Comparison of ENCODE assay signal across 1 cellular context in the genomic region with DNA sequence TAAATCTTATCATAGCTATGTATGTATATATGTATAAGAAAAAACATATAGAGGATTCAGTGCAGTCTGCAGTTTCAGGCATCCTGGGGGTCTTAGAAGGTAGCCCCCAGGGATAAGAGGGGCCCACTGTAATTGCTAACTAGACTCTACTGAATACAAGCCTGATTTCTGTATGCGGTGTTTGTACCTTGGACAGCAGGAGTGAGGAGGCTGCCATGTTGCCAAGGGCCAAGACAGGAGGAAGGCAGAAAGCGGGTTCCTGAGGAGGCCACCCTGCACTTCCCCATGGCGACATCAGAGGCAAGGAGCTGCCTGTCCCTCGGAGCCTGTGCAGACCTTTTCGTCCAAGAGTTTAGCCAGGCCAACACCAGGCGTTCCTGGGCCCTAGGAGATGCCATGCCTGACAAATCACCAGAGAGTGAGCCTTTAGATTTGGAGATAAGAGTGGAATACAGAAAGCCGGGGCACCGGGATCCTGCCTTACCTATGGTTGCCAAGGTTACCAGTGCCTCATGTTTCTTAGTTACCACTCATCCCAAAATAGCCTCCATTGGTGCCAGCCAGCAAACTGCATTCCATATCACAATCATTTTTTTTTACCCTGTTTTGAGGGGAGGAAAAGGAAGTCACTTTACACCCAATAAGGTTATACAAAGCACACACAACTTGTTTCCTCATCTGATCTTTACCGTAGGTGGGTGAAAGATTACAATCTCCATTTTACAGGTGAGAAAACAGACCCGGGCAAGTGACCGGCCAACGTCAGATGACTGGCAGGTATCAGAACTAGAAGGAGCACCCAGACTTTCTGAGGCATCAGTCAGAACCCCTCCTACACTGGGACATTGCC.
TF ChIP-seq lines count a peak whose summit lies in the region.

No MANE protein-coding gene starts in this region.

TF ChIP-seq in HEK293, 187 proteins besides CTCF, POLR2A, EP300 and RAD21 (continued from another document):
- TF ChIP-seq, protein P1, sequence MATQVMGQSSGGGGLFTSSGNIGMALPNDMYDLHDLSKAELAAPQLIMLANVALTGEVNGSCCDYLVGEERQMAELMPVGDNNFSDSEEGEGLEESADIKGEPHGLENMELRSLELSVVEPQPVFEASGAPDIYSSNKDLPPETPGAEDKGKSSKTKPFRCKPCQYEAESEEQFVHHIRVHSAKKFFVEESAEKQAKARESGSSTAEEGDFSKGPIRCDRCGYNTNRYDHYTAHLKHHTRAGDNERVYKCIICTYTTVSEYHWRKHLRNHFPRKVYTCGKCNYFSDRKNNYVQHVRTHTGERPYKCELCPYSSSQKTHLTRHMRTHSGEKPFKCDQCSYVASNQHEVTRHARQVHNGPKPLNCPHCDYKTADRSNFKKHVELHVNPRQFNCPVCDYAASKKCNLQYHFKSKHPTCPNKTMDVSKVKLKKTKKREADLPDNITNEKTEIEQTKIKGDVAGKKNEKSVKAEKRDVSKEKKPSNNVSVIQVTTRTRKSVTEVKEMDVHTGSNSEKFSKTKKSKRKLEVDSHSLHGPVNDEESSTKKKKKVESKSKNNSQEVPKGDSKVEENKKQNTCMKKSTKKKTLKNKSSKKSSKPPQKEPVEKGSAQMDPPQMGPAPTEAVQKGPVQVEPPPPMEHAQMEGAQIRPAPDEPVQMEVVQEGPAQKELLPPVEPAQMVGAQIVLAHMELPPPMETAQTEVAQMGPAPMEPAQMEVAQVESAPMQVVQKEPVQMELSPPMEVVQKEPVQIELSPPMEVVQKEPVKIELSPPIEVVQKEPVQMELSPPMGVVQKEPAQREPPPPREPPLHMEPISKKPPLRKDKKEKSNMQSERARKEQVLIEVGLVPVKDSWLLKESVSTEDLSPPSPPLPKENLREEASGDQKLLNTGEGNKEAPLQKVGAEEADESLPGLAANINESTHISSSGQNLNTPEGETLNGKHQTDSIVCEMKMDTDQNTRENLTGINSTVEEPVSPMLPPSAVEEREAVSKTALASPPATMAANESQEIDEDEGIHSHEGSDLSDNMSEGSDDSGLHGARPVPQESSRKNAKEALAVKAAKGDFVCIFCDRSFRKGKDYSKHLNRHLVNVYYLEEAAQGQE (tag by site-specific recombination; IDR thresholded peaks at IDR 0.05): peak; percentile 42; the same call in 1 of the 2 replicates
TF ChIP-seq in HEK293: peak in this region for 1.
